Comparison of ENCODE assay signal across 12 cellular contexts in genomic region chr14:39912192-39913100, GRCh38.
DNase-seq lines count a peak whose midpoint lies in the region; ATAC-seq, FAIRE-seq and TF ChIP-seq lines count a peak whose summit lies in the region.
"Had no signal": no experiment of that assay in that cellular context is flagged by ENCODE, and none has a peak within 500 bp of the region (broad histone marks: within the 10 kb centered on the region; RNA-seq: fewer than 3 reads in every experiment).

No MANE protein-coding gene starts in this region.

- BruUV-seq in HepG2 (replicated peaks; lab: Mats Ljungman, UMichigan), result no TSS peak

- H4K20me1 ChIP-seq in HepG2 (ENCODE audit: insufficient read depth, low read length), result no peaks in the 10 kb centered on the region

- H3K27me3 ChIP-seq in right lobe of liver (no peaks in the 10 kb centered on the region), HepG2 (ENCODE audit: control insufficient read depth in 1 of 2, insufficient read depth in 2 of 2, low read length in 2 of 2) (no peaks in the 10 kb centered on the region)

- H3K4me3 ChIP-seq in right lobe of liver (no peak overlapping the region), HepG2 (replicated peaks in 1 of 3; ENCODE audit: insufficient read depth in 1 of 3, low read depth in 2 of 3, low read length in 3 of 3) (no peak overlapping the region)
- H3K4me3 ChIP-seq: skin epidermis had no signal

- TF ChIP-seq CTCF in right lobe of liver (IDR thresholded peaks at IDR 0.05) (no peak), HepG2 (CRISPR knock-in tag; IDR thresholded peaks at IDR 0.05) (no peak)

- no peak for TF ChIP-seq EP300 in HepG2 (IDR thresholded peaks at IDR 0.05; ENCODE audit: low read depth in 2 of 2, low read length in 2 of 2)
- TF ChIP-seq EP300 in HepG2 (CRISPR knock-in tag; IDR thresholded peaks at IDR 0.05; ENCODE audit: borderline replicate concordance), result no peak

- H3K9ac ChIP-seq in HepG2 (ENCODE audit: insufficient read depth, low read depth, low read length), result no peak overlapping the region

- H2AFZ ChIP-seq in HepG2 (ENCODE audit: low read length), result no peak overlapping the region

- H3K4me2 ChIP-seq in HepG2 (ENCODE audit: low read depth, low read length), result no peak overlapping the region

- WGBS in right lobe of liver (ENCODE audit: insufficient coverage, low coverage, low lambda C conversion rate, missing lambda C conversion rate), result 58% methylated on average over 6 of the region's 6 CpGs
- WGBS in HepG2 (ENCODE audit: low lambda C conversion rate), result 5% methylated on average over 6 of the region's 6 CpGs

- H3K36me3 ChIP-seq in right lobe of liver (no peaks in the 10 kb centered on the region), HepG2 (replicated peaks in 1 of 2; ENCODE audit: control insufficient read depth in 1 of 2, insufficient read depth in 2 of 2, low read length in 2 of 2) (no peaks in the 10 kb centered on the region)

- H3K27ac ChIP-seq in right lobe of liver (no peak overlapping the region), HepG2 (ENCODE audit: extremely low read length, insufficient read depth, low read length) (no peak overlapping the region)
- H3K27ac ChIP-seq: skin epidermis had no signal

- TF ChIP-seq POLR2A in H54 (IDR thresholded peaks at IDR 0.05; ENCODE audit: low read depth, low read length), result no peak
- no peak for TF ChIP-seq POLR2A in right lobe of liver (IDR thresholded peaks at IDR 0.05)
- TF ChIP-seq POLR2A in HepG2 (IDR thresholded peaks at IDR 0.05; ENCODE audit: insufficient read depth in 1 of 2, low read depth in 2 of 2, low read length in 2 of 2), result no peak

- no peak for DNase-seq in GM18507 (ENCODE audit: extremely low spot score, insufficient read length, low read depth)
- no peak for DNase-seq in H54 (ENCODE audit: insufficient read length, low spot score)
- DNase-seq in RCC 7860 (ENCODE audit: low spot score), result no peak
- DNase-seq in right lobe of liver, result no peak
- DNase-seq in HepG2 (ENCODE audit: low spot score), result no peak
- DNase-seq: anterior cingulate cortex; CD8-positive, alpha-beta T cell; NCI-H2081 had no signal

- POLR2A ChIA-PET in HepG2 (lab: Yijun Ruan, JAX), result no interaction called here

- in situ Hi-C loops in HepG2 (cut with HindIII; ENCODE audit: extremely low pct_ligation_motif_present, low pct_unique_long_range_greater_than_20kb), result no loop called here

- FAIRE-seq in GM18507 (lab: Jason Lieb, UNC) (peak; percentile 65), H54 (lab: Jason Lieb, UNC) (no peak), RCC 7860 (lab: Jason Lieb, UNC) (no peak), HepG2 (lab: Jason Lieb, UNC) (no peak)

- CTCF ChIA-PET in HepG2 (lab: Yijun Ruan, JAX; ENCODE audit: low intra/inter-chr PET ratio, low total read pairs), result no interaction called here

- TF ChIP-seq RAD21 in HepG2 (CRISPR knock-in tag; IDR thresholded peaks at IDR 0.05), result no peak

- H3K4me1 ChIP-seq in right lobe of liver (no peaks in the 10 kb centered on the region), HepG2 (ENCODE audit: insufficient read depth, low read length) (no peaks in the 10 kb centered on the region)

- H3K9me3 ChIP-seq in right lobe of liver (no peaks in the 10 kb centered on the region), HepG2 (ENCODE audit: low read length) (no peaks in the 10 kb centered on the region)

- no peaks in the 10 kb centered on the region for H3K79me2 ChIP-seq in HepG2 (ENCODE audit: insufficient read depth, low read length)

- intact Hi-C loops in right lobe of liver (cut with DNase I), result no loop called here
- intact Hi-C loops in HepG2 (cut with micrococcal nuclease; ENCODE audit: unreplicated experiment), result no loop called here

- ATAC-seq in GM19455 (IDR thresholded peaks at IDR 0.05; ENCODE audit: unreplicated experiment), result peak; percentile 75
- peak; percentile 95 for ATAC-seq in HG02938 (IDR thresholded peaks at IDR 0.05; ENCODE audit: unreplicated experiment)
- ATAC-seq in HG03575 (IDR thresholded peaks at IDR 0.05; ENCODE audit: extremely low read depth, insufficient number of reproducible peaks, low FRiP score, unreplicated experiment), result peak; percentile 74
- no peak for ATAC-seq in right lobe of liver
- ATAC-seq in HepG2, result no peak
- ATAC-seq: CD8-positive, alpha-beta T cell had no signal

TF ChIP-seq in HepG2, 621 proteins besides CTCF, POLR2A, EP300 and RAD21:
- TF ChIP-seq TIGD3 (CRISPR knock-in tag; IDR thresholded peaks at IDR 0.05; ENCODE audit: borderline replicate concordance), result no peak
- TF ChIP-seq ZNF296 (CRISPR knock-in tag; conservative IDR thresholded peaks at IDR 0.05), result no peak
- no peak for TF ChIP-seq ZNF232 (CRISPR knock-in tag; IDR thresholded peaks at IDR 0.05; ENCODE audit: borderline replicate concordance)
- no peak for TF ChIP-seq ZNF619 (CRISPR knock-in tag; IDR thresholded peaks at IDR 0.05)
- TF ChIP-seq ZNF746 (CRISPR knock-in tag; IDR thresholded peaks at IDR 0.05), result no peak
- TF ChIP-seq HNRNPL (IDR thresholded peaks at IDR 0.05; ENCODE audit: low read depth, low read length), result no peak
- TF ChIP-seq KDM6A (CRISPR knock-in tag; IDR thresholded peaks at IDR 0.05; ENCODE audit: low read depth), result no peak
- no peak for TF ChIP-seq HOMEZ (CRISPR knock-in tag; IDR thresholded peaks at IDR 0.05; ENCODE audit: low read depth)
- no peak for TF ChIP-seq RNF219 (CRISPR knock-in tag; IDR thresholded peaks at IDR 0.05)
- TF ChIP-seq NFE2 (CRISPR knock-in tag; IDR thresholded peaks at IDR 0.05), result no peak
- TF ChIP-seq ARID4A (CRISPR knock-in tag; IDR thresholded peaks at IDR 0.05; ENCODE audit: borderline replicate concordance), result no peak
- TF ChIP-seq ZNF264 (CRISPR knock-in tag; IDR thresholded peaks at IDR 0.05), result no peak
- TF ChIP-seq U2AF2 (IDR thresholded peaks at IDR 0.05; ENCODE audit: low read depth, low read length), result no peak
TF ChIP-seq in HepG2: peak in this region for 0.

Comparison
In these comparisons a context has a peak if more than half of its experiments do, and no peak if none do; other contexts are left out.
1. ATAC-seq: peak in GM19455 (single experiment), HG02938 (single experiment) and HG03575 (single experiment); none in right lobe of liver (0 of 4) and HepG2 (single experiment).